8 cellular contexts compared by ENCODE assay signal in genomic region chr11:76918941-76919386, GRCh38. TPM values are rescaled to one million over a fixed set of nuclear protein-coding genes. Genes with fewer than 3 reads are reported as not detected.
DNase-seq lines count a peak whose midpoint lies in the region; ATAC-seq, FAIRE-seq and TF ChIP-seq lines count a peak whose summit lies in the region.

No MANE protein-coding gene starts in this region.

- FAIRE-seq in A204.1 (lab: Jason Lieb, UNC): peak; percentile 91
- peak; percentile 95 for FAIRE-seq in TTC549 (lab: Jason Lieb, UNC)

- H3K18ac ChIP-seq in trophoblast cell (ENCODE audit: low read length): no peak overlapping the region

- no peak overlapping the region for H2BK5ac ChIP-seq in trophoblast cell (ENCODE audit: low read depth, low read length, poor library complexity)

- WGBS in trophoblast cell (ENCODE audit: extremely low coverage, insufficient coverage, insufficient read length): no CpG with 5 or more reads among the region's 3 CpGs

- peaks cover 3% of the 10 kb centered on the region in 2 experiments for H3K4me1 ChIP-seq in trophoblast cell (ENCODE audit: control insufficient read depth in 1 of 2, insufficient read depth in 2 of 2, low read length in 2 of 2)

- H3K79me2 ChIP-seq in trophoblast cell (ENCODE audit: control insufficient read depth, insufficient read depth, low read length, poor library complexity): no peaks in the 10 kb centered on the region

- H2BK12ac ChIP-seq in trophoblast cell (ENCODE audit: low read length): no peak overlapping the region

- peak; percentile 63 for TF ChIP-seq CTCF in GM12865 (IDR thresholded peaks at IDR 0.05; ENCODE audit: insufficient read depth, low read depth, low read length, missing control alignments)

- no peak overlapping the region for H4K12ac ChIP-seq in trophoblast cell (ENCODE audit: low read depth, low read length)

- H3K14ac ChIP-seq in trophoblast cell (ENCODE audit: low read length): no peak overlapping the region

- H4K91ac ChIP-seq in trophoblast cell (ENCODE audit: low read depth, low read length): no peak overlapping the region

- H3K4me3 ChIP-seq in GM12865 (ENCODE audit: low read depth, low read length) (no peak overlapping the region), trophoblast cell (ENCODE audit: low read depth, low read length) (no peak overlapping the region)

- no peaks in the 10 kb centered on the region for H3K27me3 ChIP-seq in trophoblast cell (ENCODE audit: insufficient read depth, low read length)

- H2AFZ ChIP-seq in trophoblast cell (ENCODE audit: insufficient read depth, low read length, poor library complexity): no peak overlapping the region

- peak; percentile 57 for DNase-seq in GM12865 (ENCODE audit: low read depth)
- peak; percentile 74 to 82 for DNase-seq in NCI-H2081 (lab: John Stamatoyannopoulos, UW)
- peak; percentile 54 for DNase-seq in foreskin melanocyte
- DNase-seq in trophoblast cell: peak; percentile 35 to 85

- no peaks in the 10 kb centered on the region for H3K9me3 ChIP-seq in trophoblast cell (ENCODE audit: insufficient read depth, low read depth, low read length)

- H3K4ac ChIP-seq in trophoblast cell (ENCODE audit: low read depth, low read length): no peak overlapping the region

- H3K4me2 ChIP-seq in trophoblast cell (ENCODE audit: low read length): peak overlapping the region; percentile 19

- H3K23ac ChIP-seq in trophoblast cell (ENCODE audit: low read length): no peak overlapping the region

- H4K8ac ChIP-seq in trophoblast cell (ENCODE audit: low read depth, low read length): no peak overlapping the region

- ATAC-seq in HG02763 (IDR thresholded peaks at IDR 0.05; ENCODE audit: unreplicated experiment) (no peak), HG02798 (IDR thresholded peaks at IDR 0.05; ENCODE audit: poor library complexity, unreplicated experiment) (no peak)

- no peaks in the 10 kb centered on the region for H3K79me1 ChIP-seq in trophoblast cell (ENCODE audit: low read length)

- H2BK120ac ChIP-seq in trophoblast cell (ENCODE audit: insufficient read depth, low read length, poor library complexity): no peak overlapping the region

- H2AK5ac ChIP-seq in trophoblast cell (ENCODE audit: low read length): no peak overlapping the region

- H3K9ac ChIP-seq in trophoblast cell (ENCODE audit: low read length): no peak overlapping the region

- H3K36me3 ChIP-seq in trophoblast cell (ENCODE audit: control insufficient read depth in 1 of 2, insufficient read depth in 2 of 2, low read length in 2 of 2): no peaks in the 10 kb centered on the region

- H3K27ac ChIP-seq in trophoblast cell (ENCODE audit: low read depth, low read length): no peak overlapping the region

RNA-seq across cellular contexts. Expression of gene ACER3, which starts 58.2 kb away (rescaled TPM):
- polyA plus RNA-seq in trophoblast cell (2013): 15.8 and 15.9 TPM in 2 replicates
